ENCODE assay signal across 8 cellular contexts in genomic region chr3:65439641-65440040, GRCh38.
DNase-seq lines count a peak whose midpoint lies in the region; ATAC-seq and TF ChIP-seq lines count a peak whose summit lies in the region.

No MANE protein-coding gene starts in this region.

- no peak overlapping the region for H3K27ac ChIP-seq in A673 (ENCODE audit: low read depth, low read length, poor library complexity, severe bottlenecking)
- H3K27ac ChIP-seq in lung (ENCODE audit: low read depth in 1 of 2, low read length in 1 of 2) = no peak overlapping the region
- no peak overlapping the region for H3K27ac ChIP-seq in CD8-positive, alpha-beta memory T cell (ENCODE audit: low read depth, low read length)

- in situ Hi-C loops in GM13976 (cut with MboI; ENCODE audit: low sequenced_read_pairs, unreplicated experiment) = no loop called here

- no peaks in the 10 kb centered on the region for H3K36me3 Mint-ChIP-seq in CD8-positive, alpha-beta memory T cell

- CTCF ChIA-PET in A673 (lab: Charles Lee) = interaction anchor here (0.7 to 1.0 kb wide), 3 partner anchors 475 to 780 kb away, joined by 3 read pairs; no protein-coding TSS in a partner anchor
- CTCF ChIA-PET in CD8-positive, alpha-beta memory T cell (lab: Charles Lee) = no interaction called here

- DNase-seq in A673 (ENCODE audit: low spot score) = peak; percentile 52
- DNase-seq in GM13976 (ENCODE audit: low spot score) = peak; percentile 3
- DNase-seq in NCI-H748 treated with DMSO at 0.1 percent for 48 hours (lab: John Stamatoyannopoulos, UW) = peak; percentile 57
- DNase-seq in dermis microvascular lymphatic vessel endothelial cell (ENCODE audit: low read depth in 2 of 2) = peak; percentile 27 to 57
- no peak for DNase-seq in lung (ENCODE audit: low spot score)
- DNase-seq in NCI-H2107 treated with DMSO at 0.1 percent for 48 hours (lab: John Stamatoyannopoulos, UW; ENCODE audit: unreplicated experiment) = no peak
- DNase-seq in CD8-positive, alpha-beta memory T cell = no peak

- H3K4me3 ChIP-seq in A673 (ENCODE audit: low read depth, low read length, poor library complexity, severe bottlenecking) (no peak overlapping the region), lung (no peak overlapping the region)
- H3K4me3 ChIP-seq in CD8-positive, alpha-beta memory T cell (ENCODE audit: low read length) = no peak overlapping the region

- H3K9me3 Mint-ChIP-seq in CD8-positive, alpha-beta memory T cell = peaks cover 0 to 4% (median 1%) of the 10 kb centered on the region in 5 donors

- no peak overlapping the region for H3K27ac Mint-ChIP-seq in CD8-positive, alpha-beta memory T cell

- H3K27me3 ChIP-seq in A673 (replicated peaks; ENCODE audit: insufficient read depth, low read depth, low read length, poor library complexity) = no peaks in the 10 kb centered on the region
- H3K27me3 ChIP-seq in lung (ENCODE audit: control insufficient read depth, insufficient read depth) = no peaks in the 10 kb centered on the region
- no peaks in the 10 kb centered on the region for H3K27me3 ChIP-seq in CD8-positive, alpha-beta memory T cell (ENCODE audit: insufficient read depth, low read length, poor library complexity, severe bottlenecking)

- H3K27me3 Mint-ChIP-seq in CD8-positive, alpha-beta memory T cell = no peaks in the 10 kb centered on the region

- no peak overlapping the region for H3K4me3 Mint-ChIP-seq in CD8-positive, alpha-beta memory T cell

- H3K4me1 ChIP-seq in A673 (ENCODE audit: insufficient read depth, low read length, poor library complexity, severe bottlenecking) (peaks cover 8% of the 10 kb centered on the region), lung (ENCODE audit: control insufficient read depth in 2 of 2, insufficient read depth in 2 of 2, low read length in 2 of 2) (peaks cover 3 to 5% of the 10 kb centered on the region in 2 donors)
- no peaks in the 10 kb centered on the region for H3K4me1 ChIP-seq in CD8-positive, alpha-beta memory T cell (ENCODE audit: insufficient read depth, low read length)

- intact Hi-C loops in A673 (cut with micrococcal nuclease; ENCODE audit: unreplicated experiment) = loop anchor here (5.0 to 10.0 kb wide), 2 partner anchors 235 to 907 kb away; no protein-coding TSS in a partner anchor

- H3K36me3 ChIP-seq in A673 (ENCODE audit: insufficient read depth, low read length, poor library complexity, severe bottlenecking) = no peaks in the 10 kb centered on the region
- H3K36me3 ChIP-seq in lung (ENCODE audit: control insufficient read depth in 2 of 2, insufficient read depth in 2 of 2, low read length in 2 of 2) = peaks cover 2 to 7% of the 10 kb centered on the region in 2 donors
- H3K36me3 ChIP-seq in CD8-positive, alpha-beta memory T cell (ENCODE audit: insufficient read depth, low read length) = no peaks in the 10 kb centered on the region

- no peaks in the 10 kb centered on the region for H3K4me1 Mint-ChIP-seq in CD8-positive, alpha-beta memory T cell

- 15 to 19% methylated on average over 5 of the region's 5 CpGs for WGBS in lung, 2 donors

- TF ChIP-seq CTCF in A673 (conservative IDR thresholded peaks at IDR 0.05; ENCODE audit: low read depth, low read length) (peak; percentile 30), GM13976 (IDR thresholded peaks at IDR 0.05; ENCODE audit: borderline replicate concordance, control extremely low read depth, extremely low read depth, insufficient read depth, missing control alignments) (peak; percentile 29), lung (IDR thresholded peaks at IDR 0.05; ENCODE audit: control extremely low read depth, extremely low read depth) (peak; percentile 18)

- BruUV-seq in A673 (replicated peaks; lab: Mats Ljungman, UMichigan) = no TSS peak

- no peaks in the 10 kb centered on the region for H3K9me3 ChIP-seq in A673 (ENCODE audit: low read depth, low read length, poor library complexity, severe bottlenecking)
- H3K9me3 ChIP-seq in lung (ENCODE audit: control insufficient read depth in 2 of 2, insufficient read depth in 1 of 2, low read length in 1 of 2) = peaks cover 0 to 2% of the 10 kb centered on the region in 2 donors
- no peaks in the 10 kb centered on the region for H3K9me3 ChIP-seq in CD8-positive, alpha-beta memory T cell (ENCODE audit: low read length)

- ATAC-seq in lung (ENCODE audit: insufficient read depth, low FRiP score) (no peak), GM21576 (IDR thresholded peaks at IDR 0.05; ENCODE audit: unreplicated experiment) (no peak)

- POLR2A ChIA-PET in A673 (lab: Charles Lee; ENCODE audit: low non-redundant PET) = no interaction called here
- POLR2A ChIA-PET in CD8-positive, alpha-beta memory T cell (lab: Charles Lee) = no interaction called here

Comparison
In these comparisons a context has a peak if more than half of its experiments do, and no peak if none do; other contexts are left out.
1. DNase-seq: peak in A673 (single experiment), GM13976 (single experiment), NCI-H748 treated with DMSO at 0.1 percent for 48 hours (single experiment) and dermis microvascular lymphatic vessel endothelial cell (2 of 2); none in lung (single experiment), NCI-H2107 treated with DMSO at 0.1 percent for 48 hours (single experiment) and CD8-positive, alpha-beta memory T cell (0 of 5).
2. Peak in every context shown above with its lines, with median percentiles within 50 percentile points of each other: CTCF ChIP-seq.